Comparison of ENCODE assay signal across 7 cellular contexts in genomic region chr7:141738592-141739013, GRCh38. TPM values are rescaled to one million over a fixed set of nuclear protein-coding genes. Genes with fewer than 3 reads are reported as not detected.
DNase-seq lines count a peak whose midpoint lies in the region; ATAC-seq and TF ChIP-seq lines count a peak whose summit lies in the region.

No MANE protein-coding gene starts in this region.

- ATAC-seq in WTC11 (peak; percentile 64), HG02852 (IDR thresholded peaks at IDR 0.05; ENCODE audit: unreplicated experiment) (no peak), HG02678 (IDR thresholded peaks at IDR 0.05; ENCODE audit: unreplicated experiment) (no peak)

- CTCF ChIA-PET in HEK293T (lab: Yijun Ruan, JAX) (interaction anchor here (0.8 to 2.9 kb wide), 11 partner anchors 9 to 667 kb away, joined by 3 to 18 read pairs (median 5); partner anchors contain the start of gene DENND11), WTC11 (lab: Charles Lee) (interaction anchor here (0.8 to 2.8 kb wide), 17 partner anchors 9 to 447 kb away, joined by 3 to 26 read pairs (median 5); partner anchors contain the start of genes AGK, DENND11 and TAS2R3)

- peak overlapping the region; percentile 95 for H3K4me3 Mint-ChIP-seq in WTC11

- H3K4me1 Mint-ChIP-seq in WTC11: peaks cover 21% of the 10 kb centered on the region

- H3K9me3 ChIP-seq in stomach smooth muscle (ENCODE audit: control insufficient read depth in 2 of 2, low read length in 2 of 2): no peaks in the 10 kb centered on the region

- H3K27me3 Mint-ChIP-seq in WTC11 (ENCODE audit: low read depth): no peaks in the 10 kb centered on the region

- H3K4me3 ChIP-seq in iPS-11a (ENCODE audit: low read depth, low read length) (peak overlapping the region; percentile 100), stomach smooth muscle (ENCODE audit: low read length in 2 of 2) (peak overlapping the region; percentile 100)

- peak overlapping the region; percentile 98 for H3K27ac Mint-ChIP-seq in WTC11

- POLR2A ChIA-PET in HEK293T (lab: Yijun Ruan, JAX) (interaction anchor here (1.0 to 2.2 kb wide), 11 partner anchors 10 to 70 kb away, joined by 3 to 26 read pairs (median 11); partner anchors contain the start of genes DENND11 and WEE2), WTC11 (lab: Charles Lee) (interaction anchor here (1.0 to 1.2 kb wide), 3 partner anchors 13 to 137 kb away, joined by 3 to 6 read pairs (median 3); partner anchors contain the start of gene DENND11)

- H3K36me3 Mint-ChIP-seq in WTC11: peaks cover 41% of the 10 kb centered on the region

- peaks cover 16% of the 10 kb centered on the region for H3K4me1 ChIP-seq in stomach smooth muscle (ENCODE audit: control insufficient read depth, insufficient read depth, low read length)

- H3K9ac ChIP-seq in stomach smooth muscle (ENCODE audit: low read length in 2 of 2): peak overlapping the region; percentile 91 to 93

- no peak for TF ChIP-seq CTCF in WTC11 (IDR thresholded peaks at IDR 0.05)

- H3K27ac ChIP-seq in stomach smooth muscle (ENCODE audit: low read length): peak overlapping the region; percentile 78

- H3K36me3 ChIP-seq in stomach smooth muscle (ENCODE audit: control insufficient read depth in 2 of 2, insufficient read depth in 2 of 2, low read length in 2 of 2): peaks cover 18 to 23% of the 10 kb centered on the region in 2 donors

- no peaks in the 10 kb centered on the region for H3K9me3 Mint-ChIP-seq in WTC11

- H3K27me3 ChIP-seq in stomach smooth muscle (ENCODE audit: control insufficient read depth in 1 of 2, insufficient read depth in 2 of 2, low read length in 2 of 2): no peaks in the 10 kb centered on the region

- no peak for DNase-seq in HEK293T (ENCODE audit: extremely low spot score)
- no peak for DNase-seq in WTC11 (ENCODE audit: low spot score)
- DNase-seq in SKM-1 treated with dmso at 0.1 percent for 144 hours (lab: John Stamatoyannopoulos, UW; ENCODE audit: unreplicated experiment): no peak

TF ChIP-seq in HEK293T, 16 proteins besides CTCF, POLR2A, EP300 and RAD21:
- TF ChIP-seq, protein P1, sequence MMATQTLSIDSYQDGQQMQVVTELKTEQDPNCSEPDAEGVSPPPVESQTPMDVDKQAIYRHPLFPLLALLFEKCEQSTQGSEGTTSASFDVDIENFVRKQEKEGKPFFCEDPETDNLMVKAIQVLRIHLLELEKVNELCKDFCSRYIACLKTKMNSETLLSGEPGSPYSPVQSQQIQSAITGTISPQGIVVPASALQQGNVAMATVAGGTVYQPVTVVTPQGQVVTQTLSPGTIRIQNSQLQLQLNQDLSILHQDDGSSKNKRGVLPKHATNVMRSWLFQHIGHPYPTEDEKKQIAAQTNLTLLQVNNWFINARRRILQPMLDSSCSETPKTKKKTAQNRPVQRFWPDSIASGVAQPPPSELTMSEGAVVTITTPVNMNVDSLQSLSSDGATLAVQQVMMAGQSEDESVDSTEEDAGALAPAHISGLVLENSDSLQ (IDR thresholded peaks at IDR 0.05): no peak
- TF ChIP-seq L3MBTL2 (conservative IDR thresholded peaks at IDR 0.05): peak; percentile 3; the same call in 1 of the 2 replicates
- no peak for TF ChIP-seq FOXA1 (IDR thresholded peaks at IDR 0.05)
- TF ChIP-seq ZNF384 (IDR thresholded peaks at IDR 0.05): no peak

TF ChIP-seq in WTC11, 78 proteins besides CTCF, POLR2A, EP300 and RAD21 (continues in another document):
- no peak for TF ChIP-seq ZNF281 (CRISPR knock-in tag; IDR thresholded peaks at IDR 0.05)
- TF ChIP-seq, protein P2, sequence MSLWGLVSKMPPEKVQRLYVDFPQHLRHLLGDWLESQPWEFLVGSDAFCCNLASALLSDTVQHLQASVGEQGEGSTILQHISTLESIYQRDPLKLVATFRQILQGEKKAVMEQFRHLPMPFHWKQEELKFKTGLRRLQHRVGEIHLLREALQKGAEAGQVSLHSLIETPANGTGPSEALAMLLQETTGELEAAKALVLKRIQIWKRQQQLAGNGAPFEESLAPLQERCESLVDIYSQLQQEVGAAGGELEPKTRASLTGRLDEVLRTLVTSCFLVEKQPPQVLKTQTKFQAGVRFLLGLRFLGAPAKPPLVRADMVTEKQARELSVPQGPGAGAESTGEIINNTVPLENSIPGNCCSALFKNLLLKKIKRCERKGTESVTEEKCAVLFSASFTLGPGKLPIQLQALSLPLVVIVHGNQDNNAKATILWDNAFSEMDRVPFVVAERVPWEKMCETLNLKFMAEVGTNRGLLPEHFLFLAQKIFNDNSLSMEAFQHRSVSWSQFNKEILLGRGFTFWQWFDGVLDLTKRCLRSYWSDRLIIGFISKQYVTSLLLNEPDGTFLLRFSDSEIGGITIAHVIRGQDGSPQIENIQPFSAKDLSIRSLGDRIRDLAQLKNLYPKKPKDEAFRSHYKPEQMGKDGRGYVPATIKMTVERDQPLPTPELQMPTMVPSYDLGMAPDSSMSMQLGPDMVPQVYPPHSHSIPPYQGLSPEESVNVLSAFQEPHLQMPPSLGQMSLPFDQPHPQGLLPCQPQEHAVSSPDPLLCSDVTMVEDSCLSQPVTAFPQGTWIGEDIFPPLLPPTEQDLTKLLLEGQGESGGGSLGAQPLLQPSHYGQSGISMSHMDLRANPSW (CRISPR knock-in tag; conservative IDR thresholded peaks at IDR 0.05; ENCODE audit: low read depth): no peak
- no peak for TF ChIP-seq ATF2 (CRISPR knock-in tag; IDR thresholded peaks at IDR 0.05; ENCODE audit: borderline replicate concordance, low read depth)
- TF ChIP-seq, protein P3, sequence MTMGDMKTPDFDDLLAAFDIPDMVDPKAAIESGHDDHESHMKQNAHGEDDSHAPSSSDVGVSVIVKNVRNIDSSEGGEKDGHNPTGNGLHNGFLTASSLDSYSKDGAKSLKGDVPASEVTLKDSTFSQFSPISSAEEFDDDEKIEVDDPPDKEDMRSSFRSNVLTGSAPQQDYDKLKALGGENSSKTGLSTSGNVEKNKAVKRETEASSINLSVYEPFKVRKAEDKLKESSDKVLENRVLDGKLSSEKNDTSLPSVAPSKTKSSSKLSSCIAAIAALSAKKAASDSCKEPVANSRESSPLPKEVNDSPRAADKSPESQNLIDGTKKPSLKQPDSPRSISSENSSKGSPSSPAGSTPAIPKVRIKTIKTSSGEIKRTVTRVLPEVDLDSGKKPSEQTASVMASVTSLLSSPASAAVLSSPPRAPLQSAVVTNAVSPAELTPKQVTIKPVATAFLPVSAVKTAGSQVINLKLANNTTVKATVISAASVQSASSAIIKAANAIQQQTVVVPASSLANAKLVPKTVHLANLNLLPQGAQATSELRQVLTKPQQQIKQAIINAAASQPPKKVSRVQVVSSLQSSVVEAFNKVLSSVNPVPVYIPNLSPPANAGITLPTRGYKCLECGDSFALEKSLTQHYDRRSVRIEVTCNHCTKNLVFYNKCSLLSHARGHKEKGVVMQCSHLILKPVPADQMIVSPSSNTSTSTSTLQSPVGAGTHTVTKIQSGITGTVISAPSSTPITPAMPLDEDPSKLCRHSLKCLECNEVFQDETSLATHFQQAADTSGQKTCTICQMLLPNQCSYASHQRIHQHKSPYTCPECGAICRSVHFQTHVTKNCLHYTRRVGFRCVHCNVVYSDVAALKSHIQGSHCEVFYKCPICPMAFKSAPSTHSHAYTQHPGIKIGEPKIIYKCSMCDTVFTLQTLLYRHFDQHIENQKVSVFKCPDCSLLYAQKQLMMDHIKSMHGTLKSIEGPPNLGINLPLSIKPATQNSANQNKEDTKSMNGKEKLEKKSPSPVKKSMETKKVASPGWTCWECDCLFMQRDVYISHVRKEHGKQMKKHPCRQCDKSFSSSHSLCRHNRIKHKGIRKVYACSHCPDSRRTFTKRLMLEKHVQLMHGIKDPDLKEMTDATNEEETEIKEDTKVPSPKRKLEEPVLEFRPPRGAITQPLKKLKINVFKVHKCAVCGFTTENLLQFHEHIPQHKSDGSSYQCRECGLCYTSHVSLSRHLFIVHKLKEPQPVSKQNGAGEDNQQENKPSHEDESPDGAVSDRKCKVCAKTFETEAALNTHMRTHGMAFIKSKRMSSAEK (CRISPR knock-in tag; IDR thresholded peaks at IDR 0.05; ENCODE audit: borderline replicate concordance): no peak

RNA-seq across cellular contexts. Expression of gene SSBP1, which starts 0.4 kb away (rescaled TPM):
- 221 to 245 TPM (median 222 TPM) in 3 replicates for total RNA-seq in WTC11 (2021)

RNA-seq across cellular contexts. Expression of gene TAS2R3, which starts 25.3 kb away (rescaled TPM):
- total RNA-seq in WTC11 (2021): 0.71 to 1.5 TPM (median 1.2 TPM) in 3 replicates

RNA-seq across cellular contexts. Expression of gene WEE2, which starts 30.4 kb away (rescaled TPM):
- 0.04 to 0.07 TPM in 2 of 3 replicates, not detected in the other for total RNA-seq in WTC11 (2021)

RNA-seq across cellular contexts. Expression of gene DENND11, which starts 36.6 kb away (rescaled TPM):
- total RNA-seq in WTC11 (2021): 20.6 to 22.1 TPM (median 20.8 TPM) in 3 replicates

RNA-seq across cellular contexts. Expression of gene TAS2R4, which starts 37.9 kb away (rescaled TPM):
- total RNA-seq in WTC11 (2021): 0.41 to 1.1 TPM (median 0.72 TPM) in 3 replicates
